Comparison of ENCODE assay signal across 25 cellular contexts in the genomic region with DNA sequence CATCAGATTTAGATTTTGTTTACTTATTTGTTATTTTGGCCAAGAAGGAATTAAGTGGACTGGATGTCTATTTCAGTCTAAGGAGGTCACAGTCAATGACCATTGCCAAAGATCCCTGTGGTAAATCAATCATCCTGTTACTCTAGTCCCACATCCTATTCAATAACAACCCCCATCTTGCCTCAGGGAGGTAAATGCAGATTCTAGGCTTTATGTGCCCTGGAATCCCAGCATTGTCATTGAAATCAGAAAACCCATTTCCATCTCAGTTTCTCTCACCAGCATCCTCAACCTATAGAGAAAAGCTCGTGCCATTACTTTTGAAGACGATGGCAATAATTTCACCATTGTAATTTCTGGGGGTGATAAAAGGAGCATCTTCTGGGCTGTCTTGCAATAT.
"Had no signal": no experiment of that assay in that cellular context is flagged by ENCODE, and none has a peak within 500 bp of the region (broad histone marks: within the 10 kb centered on the region; RNA-seq: fewer than 3 reads in every experiment).

No MANE protein-coding gene starts in this region.

- H2AFZ ChIP-seq: neural progenitor cell, parathyroid adenoma had no signal

- ATAC-seq: psoas muscle; right cardiac atrium; stimulated activated effector memory CD8-positive, alpha-beta T cell treated with anti-CD3 and anti-CD28 coated beads, Interleukin-12 subunit alpha, Interleukin-12 subunit beta, amount 100 ng/mL, for 72 hours; stimulated activated naive B cell treated with anti-CD40 and anti-IgM and Interleukin-4, amounts not matched to agents 10 μg/mL and 1 μg/mL and 100 μg/mL, for 72 hours had no signal

- H3K27ac Mint-ChIP-seq: nephron; neural progenitor cell; progenitor cell of endocrine pancreas; stimulated activated effector memory CD8-positive, alpha-beta T cell treated with anti-CD3 and anti-CD28 coated beads, Interleukin-12 subunit alpha, Interleukin-12 subunit beta, amount 100 ng/mL, for 72 hours; stimulated activated naive B cell treated with anti-CD40 and anti-IgM and Interleukin-4, amounts not matched to agents 10 μg/mL and 1 μg/mL and 100 μg/mL, for 72 hours; stimulated activated naive CD8-positive, alpha-beta T cell treated with anti-CD3 and anti-CD28 coated beads, Interleukin-15, Interleukin-2, amounts not matched to agents 100 ng/mL and 50 ng/mL, for 24 hours had no signal

- H3K36me3 ChIP-seq: neural progenitor cell, ovary, right lobe of liver, sigmoid colon, stomach, thoracic aorta, thyroid gland, tibial nerve, upper lobe of left lung, vagina had no signal

- H3K4me2 ChIP-seq: neural progenitor cell had no signal

- H3K27me3 ChIP-seq: neural progenitor cell, ovary, right lobe of liver, sigmoid colon, stomach, thyroid gland, tibial nerve, upper lobe of left lung, vagina had no signal

- H3K27ac ChIP-seq: neural progenitor cell, ovary, parathyroid adenoma, psoas muscle, right lobe of liver, sigmoid colon, stomach, thoracic aorta, thyroid gland, tibial nerve, upper lobe of left lung, vagina had no signal

- H3K4me3 Mint-ChIP-seq: nephron; neural progenitor cell; stimulated activated effector memory CD8-positive, alpha-beta T cell treated with anti-CD3 and anti-CD28 coated beads, Interleukin-12 subunit alpha, Interleukin-12 subunit beta, amount 100 ng/mL, for 72 hours; stimulated activated naive B cell treated with anti-CD40 and anti-IgM and Interleukin-4, amounts not matched to agents 10 μg/mL and 1 μg/mL and 100 μg/mL, for 72 hours; stimulated activated naive CD8-positive, alpha-beta T cell treated with anti-CD3 and anti-CD28 coated beads, Interleukin-15, Interleukin-2, amounts not matched to agents 100 ng/mL and 50 ng/mL, for 24 hours had no signal

- DNase-seq: occipital lobe; ovary; posterior cingulate gyrus; psoas muscle; right cardiac atrium; right lobe of liver; sigmoid colon; stimulated activated CD4-positive, alpha-beta T cell treated with anti-CD3 and anti-CD28 coated beads, Interleukin-15, amount 100 ng/mL, for 24 hours; stimulated activated CD4-positive, alpha-beta T cell treated with anti-CD3 and anti-CD28 coated beads, Interleukin-2, amount 100 ng/mL, for 24 hours; stimulated activated CD4-positive, alpha-beta T cell treated with anti-CD3 and anti-CD28 coated beads, Interleukin-2, amount 100 ng/mL, for 48 hours; stimulated activated CD4-positive, alpha-beta T cell treated with anti-CD3 and anti-CD28 coated beads, Interleukin-4, amount 100 ng/mL, for 24 hours; stimulated activated naive B cell treated with anti-CD40 and anti-IgM and Interleukin-4, amounts not matched to agents 10 μg/mL and 1 μg/mL and 100 μg/mL, for 72 hours; stimulated activated naive CD4-positive, alpha-beta T cell treated with Interleukin-2 at 50 U/mL for 16 hours; stomach; thyroid gland; upper lobe of left lung had no signal

- H3K4me3 ChIP-seq: neural progenitor cell, ovary, psoas muscle, right lobe of liver, sigmoid colon, stomach, thoracic aorta, thyroid gland, tibial nerve, upper lobe of left lung, vagina had no signal

- H3K36me3 Mint-ChIP-seq: neural progenitor cell; stimulated activated effector memory CD8-positive, alpha-beta T cell treated with anti-CD3 and anti-CD28 coated beads, Interleukin-12 subunit alpha, Interleukin-12 subunit beta, amount 100 ng/mL, for 72 hours had no signal

- H3K79me2 ChIP-seq: parathyroid adenoma had no signal

- H3K4me1 Mint-ChIP-seq: nephron; stimulated activated effector memory CD8-positive, alpha-beta T cell treated with anti-CD3 and anti-CD28 coated beads, Interleukin-12 subunit alpha, Interleukin-12 subunit beta, amount 100 ng/mL, for 72 hours; stimulated activated naive B cell treated with anti-CD40 and anti-IgM and Interleukin-4, amounts not matched to agents 10 μg/mL and 1 μg/mL and 100 μg/mL, for 72 hours had no signal

- H3K9ac ChIP-seq: neural progenitor cell, parathyroid adenoma had no signal

- H3K9me3 ChIP-seq: ovary, psoas muscle, right lobe of liver, thoracic aorta, thyroid gland, vagina had no signal

- H3K4me1 ChIP-seq: parathyroid adenoma, psoas muscle, sigmoid colon, stomach, thyroid gland, tibial nerve, upper lobe of left lung, vagina had no signal
